In genomic region chr6:64985726-64986125, GRCh38 we compare ENCODE assay signal across 24 cellular contexts.
"Had no signal": no experiment of that assay in that cellular context is flagged by ENCODE, and none has a peak within 500 bp of the region (broad histone marks: within the 10 kb centered on the region; RNA-seq: fewer than 3 reads in every experiment).

No MANE protein-coding gene starts in this region.

- H3K27me3 ChIP-seq: esophagus muscularis mucosa, gastroesophageal sphincter, neutrophil, sigmoid colon, spleen, upper lobe of right lung had no signal

- H3K36me3 ChIP-seq: esophagus muscularis mucosa, gastroesophageal sphincter, heart right ventricle, neutrophil, sigmoid colon, spleen, thoracic aorta, upper lobe of right lung had no signal

- DNase-seq: activated CD4-positive, alpha-beta T cell treated with anti-CD3 and anti-CD28 coated beads for 4 hours; activated CD8-positive, alpha-beta T cell treated with anti-CD3 and anti-CD28 coated beads for 36 hours; activated naive CD4-positive, alpha-beta T cell treated with anti-CD3 and anti-CD28 coated beads for 36 hours; activated naive CD8-positive, alpha-beta T cell treated with anti-CD3 and anti-CD28 coated beads, Interleukin-2, amount 50 U/mL, for 24 hours; activated T-cell treated with anti-CD3 and anti-CD28 coated beads, Interleukin-2, amount 50 U/mL, for 1 hour; aorta; effector CD8-positive, alpha-beta T cell; heart right ventricle; immature natural killer cell; naive thymus-derived CD4-positive, alpha-beta T cell; sigmoid colon; spleen; stimulated activated CD4-positive, alpha-beta T cell treated with anti-CD3 and anti-CD28 coated beads, Interleukin-4, amount 100 ng/mL, for 4 hours; T-helper 17 cell; upper lobe of right lung had no signal

- H3K4me3 Mint-ChIP-seq: activated CD8-positive, alpha-beta T cell treated with anti-CD3 and anti-CD28 coated beads for 36 hours; activated naive CD4-positive, alpha-beta T cell treated with anti-CD3 and anti-CD28 coated beads for 36 hours; activated naive CD8-positive, alpha-beta T cell treated with anti-CD3 and anti-CD28 coated beads, Interleukin-2, amount 50 U/mL, for 24 hours; central memory CD8-positive, alpha-beta T cell; immature natural killer cell; naive thymus-derived CD4-positive, alpha-beta T cell; stimulated activated memory B cell treated with anti-CD40 and anti-IgM and Interleukin-4, amounts not matched to agents 10 μg/mL and 1 μg/mL and 100 μg/mL, for 72 hours; T-helper 17 cell; WTC11 had no signal

- H3K9me3 Mint-ChIP-seq: stimulated activated memory B cell treated with anti-CD40 and anti-IgM and Interleukin-4, amounts not matched to agents 10 μg/mL and 1 μg/mL and 100 μg/mL, for 72 hours had no signal

- H3K27ac Mint-ChIP-seq: activated CD8-positive, alpha-beta T cell treated with anti-CD3 and anti-CD28 coated beads for 36 hours; activated naive CD4-positive, alpha-beta T cell treated with anti-CD3 and anti-CD28 coated beads for 36 hours; activated naive CD8-positive, alpha-beta T cell treated with anti-CD3 and anti-CD28 coated beads, Interleukin-2, amount 50 U/mL, for 24 hours; activated T-helper 2 cell treated with anti-CD3 and anti-CD28 coated beads, Interferon-gamma antibody, Interleukin-2, Interleukin-4, amounts not matched to agents 10 μg/mL and 5 μg/mL and 100 μg/mL, durations not matched to agents 14 hours and 24 hours and 36 hours; immature natural killer cell; naive thymus-derived CD4-positive, alpha-beta T cell; stimulated activated memory B cell treated with anti-CD40 and anti-IgM and Interleukin-4, amounts not matched to agents 10 μg/mL and 1 μg/mL and 100 μg/mL, for 72 hours; T-helper 17 cell; WTC11 had no signal

- H3K27ac ChIP-seq: esophagus muscularis mucosa, gastroesophageal sphincter, heart right ventricle, neutrophil, sigmoid colon, spleen, thoracic aorta, upper lobe of right lung had no signal

- H3K36me3 Mint-ChIP-seq: immature natural killer cell; naive thymus-derived CD4-positive, alpha-beta T cell; stimulated activated memory B cell treated with anti-CD40 and anti-IgM and Interleukin-4, amounts not matched to agents 10 μg/mL and 1 μg/mL and 100 μg/mL, for 72 hours had no signal

- H3K4me3 ChIP-seq: esophagus muscularis mucosa, gastroesophageal sphincter, heart right ventricle, sigmoid colon, spleen, thoracic aorta, upper lobe of right lung had no signal

- H3K9me3 ChIP-seq: esophagus muscularis mucosa, gastroesophageal sphincter, heart right ventricle, neutrophil, sigmoid colon, spleen, thoracic aorta, upper lobe of right lung had no signal

- FAIRE-seq: endothelial cell of umbilical vein had no signal

- H3K27me3 Mint-ChIP-seq: activated CD8-positive, alpha-beta T cell treated with anti-CD3 and anti-CD28 coated beads for 36 hours; activated naive CD8-positive, alpha-beta T cell treated with anti-CD3 and anti-CD28 coated beads, Interleukin-2, amount 50 U/mL, for 24 hours; central memory CD8-positive, alpha-beta T cell; naive thymus-derived CD4-positive, alpha-beta T cell; stimulated activated memory B cell treated with anti-CD40 and anti-IgM and Interleukin-4, amounts not matched to agents 10 μg/mL and 1 μg/mL and 100 μg/mL, for 72 hours; T-helper 17 cell had no signal

- ATAC-seq: activated CD8-positive, alpha-beta T cell treated with anti-CD3 and anti-CD28 coated beads for 36 hours; activated naive CD8-positive, alpha-beta T cell treated with anti-CD3 and anti-CD28 coated beads, Interleukin-2, amount 50 U/mL, for 24 hours; gastroesophageal sphincter; heart right ventricle; naive thymus-derived CD4-positive, alpha-beta T cell; stimulated activated memory B cell treated with anti-CD40 and anti-IgM and Interleukin-4, amounts not matched to agents 10 μg/mL and 1 μg/mL and 100 μg/mL, for 72 hours; T-helper 17 cell; upper lobe of right lung; WTC11 had no signal

- H3K4me1 Mint-ChIP-seq: activated naive CD8-positive, alpha-beta T cell treated with anti-CD3 and anti-CD28 coated beads, Interleukin-2, amount 50 U/mL, for 24 hours; central memory CD8-positive, alpha-beta T cell; immature natural killer cell; naive thymus-derived CD4-positive, alpha-beta T cell; stimulated activated memory B cell treated with anti-CD40 and anti-IgM and Interleukin-4, amounts not matched to agents 10 μg/mL and 1 μg/mL and 100 μg/mL, for 72 hours; T-helper 17 cell had no signal

- H3K4me1 ChIP-seq: esophagus muscularis mucosa, gastroesophageal sphincter, heart right ventricle, sigmoid colon, spleen, upper lobe of right lung had no signal
